In the genomic region with DNA sequence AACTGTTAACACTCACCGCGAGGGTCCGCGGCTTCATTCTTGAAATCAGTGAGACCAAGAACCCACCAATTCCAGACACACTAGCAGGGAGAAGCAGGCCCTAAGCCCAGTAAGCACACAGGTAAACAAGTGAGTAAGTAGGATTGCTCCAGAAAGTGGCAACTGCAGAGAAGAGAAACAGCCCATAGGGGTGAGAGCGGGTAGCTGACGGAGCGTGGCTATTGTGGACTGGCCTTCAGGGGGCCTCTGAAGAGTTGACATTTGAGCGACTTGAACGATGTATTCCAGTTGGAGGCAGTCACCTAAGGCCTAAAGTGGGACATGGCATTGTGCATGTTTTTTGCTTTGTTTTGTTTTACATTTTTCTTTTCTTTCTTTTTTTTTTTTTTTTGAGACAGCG, we compare ENCODE assay signal across 13 cellular contexts.
DNase-seq lines count a peak whose midpoint lies in the region; ATAC-seq, FAIRE-seq and TF ChIP-seq lines count a peak whose summit lies in the region.
"Had no signal": no experiment of that assay in that cellular context is flagged by ENCODE, and none has a peak within 500 bp of the region (broad histone marks: within the 10 kb centered on the region; RNA-seq: fewer than 3 reads in every experiment).

No MANE protein-coding gene starts in this region.

- TF ChIP-seq EP300 in HepG2 (IDR thresholded peaks at IDR 0.05; ENCODE audit: low read depth in 2 of 2, low read length in 2 of 2) (no peak), HepG2 (CRISPR knock-in tag; IDR thresholded peaks at IDR 0.05; ENCODE audit: borderline replicate concordance) (no peak), stomach (IDR thresholded peaks at IDR 0.05) (no peak)

- TF ChIP-seq RAD21 in HepG2 (CRISPR knock-in tag; IDR thresholded peaks at IDR 0.05): no peak

- H4K20me1 ChIP-seq in HepG2 (ENCODE audit: insufficient read depth, low read length): no peaks in the 10 kb centered on the region

- H3K27ac Mint-ChIP-seq in endodermal cell (no peak overlapping the region), nephron progenitor cell (peak overlapping the region; percentile 40)
- H3K27ac Mint-ChIP-seq: CD4-positive, CD25-positive, alpha-beta regulatory T cell; IgD-negative memory B cell had no signal

- H3K27me3 Mint-ChIP-seq in endodermal cell (ENCODE audit: insufficient read depth) (peaks cover 4% of the 10 kb centered on the region), nephron progenitor cell (ENCODE audit: low read depth, poor library complexity) (peaks cover 14% of the 10 kb centered on the region)

- H3K36me3 ChIP-seq in HepG2 (replicated peaks in 1 of 2; ENCODE audit: control insufficient read depth in 1 of 2, insufficient read depth in 2 of 2, low read length in 2 of 2) (no peaks in the 10 kb centered on the region), right lobe of liver (no peaks in the 10 kb centered on the region), endodermal cell (ENCODE audit: control insufficient read depth, insufficient read depth, low read length) (no peaks in the 10 kb centered on the region), stomach (no peaks in the 10 kb centered on the region)
- H3K36me3 ChIP-seq: BLaER1 treated with 17β-estradiol and CSF1 and Interleukin-3, amounts not matched to agents 10 nM and 100 nM had no signal

- BruUV-seq in HepG2 (replicated peaks; lab: Mats Ljungman, UMichigan): no TSS peak

- DNase-seq in HepG2 (ENCODE audit: low spot score): no peak
- DNase-seq in right lobe of liver: no peak
- no peak for DNase-seq in endodermal cell
- no peak for DNase-seq in nephron progenitor cell
- no peak for DNase-seq in stomach
- no peak for DNase-seq in frontal cortex (ENCODE audit: low spot score in 2 of 2)
- DNase-seq in SK-N-DZ (ENCODE audit: low spot score): no peak
- DNase-seq: ACHN; CD4-positive, CD25-positive, alpha-beta regulatory T cell; DMS53; GF-D8 had no signal

- H3K9me3 ChIP-seq in HepG2 (ENCODE audit: low read length): no peaks in the 10 kb centered on the region
- no peaks in the 10 kb centered on the region for H3K9me3 ChIP-seq in right lobe of liver
- no peaks in the 10 kb centered on the region for H3K9me3 ChIP-seq in endodermal cell (ENCODE audit: control insufficient read depth, low read length)
- no peaks in the 10 kb centered on the region for H3K9me3 ChIP-seq in stomach

- peaks cover 12 to 67% of the 10 kb centered on the region in 2 experiments; a peak in 4 of 5 replicates for H3K27me3 ChIP-seq in HepG2 (ENCODE audit: control insufficient read depth in 1 of 2, insufficient read depth in 2 of 2, low read length in 2 of 2)
- no peaks in the 10 kb centered on the region for H3K27me3 ChIP-seq in right lobe of liver
- H3K27me3 ChIP-seq in endodermal cell (ENCODE audit: control insufficient read depth, insufficient read depth, low read length, poor library complexity, severe bottlenecking): no peaks in the 10 kb centered on the region
- peaks cover 0 to 94% (median 27%) of the 10 kb centered on the region in 3 donors for H3K27me3 ChIP-seq in stomach

- in situ Hi-C loops in HepG2 (cut with HindIII; ENCODE audit: extremely low pct_ligation_motif_present, low pct_unique_long_range_greater_than_20kb): no loop called here

- no peak for TF ChIP-seq CTCF in HepG2 (CRISPR knock-in tag; IDR thresholded peaks at IDR 0.05)
- TF ChIP-seq CTCF in right lobe of liver (IDR thresholded peaks at IDR 0.05): no peak
- TF ChIP-seq CTCF in endodermal cell (conservative IDR thresholded peaks at IDR 0.05): peak; percentile 51
- TF ChIP-seq CTCF in nephron progenitor cell (IDR thresholded peaks at IDR 0.05): no peak
- no peak for TF ChIP-seq CTCF in stomach (IDR thresholded peaks at IDR 0.05)

- intact Hi-C loops in HepG2 (cut with micrococcal nuclease; ENCODE audit: unreplicated experiment) (no loop called here), right lobe of liver (cut with DNase I) (no loop called here), stomach (cut with DNase I; ENCODE audit: low total_unique reads) (no loop called here)

- FAIRE-seq in HepG2 (lab: Jason Lieb, UNC) (no peak), frontal cortex (lab: Jason Lieb, UNC) (no peak)

- CTCF ChIA-PET in HepG2 (lab: Yijun Ruan, JAX; ENCODE audit: low intra/inter-chr PET ratio, low total read pairs): no interaction called here

- H3K4me1 ChIP-seq in HepG2 (ENCODE audit: insufficient read depth, low read length) (no peaks in the 10 kb centered on the region), right lobe of liver (no peaks in the 10 kb centered on the region), endodermal cell (ENCODE audit: control insufficient read depth, insufficient read depth, low read length) (peaks cover 7% of the 10 kb centered on the region), stomach (peaks cover 0 to 6% (median 0%) of the 10 kb centered on the region in 4 donors)

- TF ChIP-seq POLR2A in HepG2 (IDR thresholded peaks at IDR 0.05; ENCODE audit: insufficient read depth in 1 of 2, low read depth in 2 of 2, low read length in 2 of 2) (no peak), right lobe of liver (IDR thresholded peaks at IDR 0.05) (no peak), stomach (IDR thresholded peaks at IDR 0.05) (no peak)

- WGBS in HepG2 (ENCODE audit: low lambda C conversion rate): 58% methylated on average over 10 of the region's 10 CpGs
- 81% methylated on average over 9 of the region's 10 CpGs for WGBS in right lobe of liver (ENCODE audit: insufficient coverage, low coverage, low lambda C conversion rate, missing lambda C conversion rate)
- 83 to 88% methylated on average over 7 to 10 of the region's 10 CpGs for WGBS in endodermal cell (ENCODE audit: insufficient coverage in 1 of 2, insufficient read length in 1 of 2), 2 experiments
- 83 to 87% (median 85%) methylated on average over 10 of the region's 10 CpGs for WGBS in stomach, 5 donors

- no peak overlapping the region for H3K9ac ChIP-seq in HepG2 (ENCODE audit: insufficient read depth, low read depth, low read length)
- no peak overlapping the region for H3K9ac ChIP-seq in endodermal cell (ENCODE audit: extremely low read depth, low read length, poor library complexity, severe bottlenecking)
- H3K9ac ChIP-seq: BLaER1 treated with 17β-estradiol and CSF1 and Interleukin-3, amounts not matched to agents 10 nM and 100 nM had no signal

- H3K4me3 Mint-ChIP-seq in endodermal cell (no peak overlapping the region), nephron progenitor cell (peak overlapping the region; percentile 5)
- H3K4me3 Mint-ChIP-seq: CD4-positive, CD25-positive, alpha-beta regulatory T cell; IgD-negative memory B cell had no signal

- no peaks in the 10 kb centered on the region for H3K9me3 Mint-ChIP-seq in endodermal cell
- H3K9me3 Mint-ChIP-seq in nephron progenitor cell: peaks cover 5% of the 10 kb centered on the region

- no peak overlapping the region for H2AFZ ChIP-seq in HepG2 (ENCODE audit: low read length)

- H3K4me3 ChIP-seq in HepG2 (replicated peaks in 1 of 3; ENCODE audit: insufficient read depth in 1 of 3, low read depth in 2 of 3, low read length in 3 of 3): no peak overlapping the region
- H3K4me3 ChIP-seq in right lobe of liver: no peak overlapping the region
- H3K4me3 ChIP-seq in endodermal cell (ENCODE audit: low read length): no peak overlapping the region
- H3K4me3 ChIP-seq in stomach: no peak overlapping the region
- H3K4me3 ChIP-seq: BLaER1 treated with 17β-estradiol and CSF1 and Interleukin-3, amounts not matched to agents 10 nM and 100 nM had no signal

- H3K4me2 ChIP-seq in HepG2 (ENCODE audit: low read depth, low read length): no peak overlapping the region
- H3K4me2 ChIP-seq: BLaER1 treated with 17β-estradiol and CSF1 and Interleukin-3, amounts not matched to agents 10 nM and 100 nM had no signal

- H3K27ac ChIP-seq in HepG2 (ENCODE audit: extremely low read length, insufficient read depth, low read length) (no peak overlapping the region), right lobe of liver (no peak overlapping the region), endodermal cell (ENCODE audit: low read depth, low read length) (no peak overlapping the region), stomach (no peak overlapping the region)
- H3K27ac ChIP-seq: BLaER1 treated with 17β-estradiol and CSF1 and Interleukin-3, amounts not matched to agents 10 nM and 100 nM had no signal

- no peaks in the 10 kb centered on the region for H3K36me3 Mint-ChIP-seq in endodermal cell (ENCODE audit: low read depth)
- H3K36me3 Mint-ChIP-seq in nephron progenitor cell (ENCODE audit: low read depth): no peaks in the 10 kb centered on the region
- H3K36me3 Mint-ChIP-seq: CD4-positive, CD25-positive, alpha-beta regulatory T cell; IgD-negative memory B cell had no signal

- ATAC-seq in HepG2: peak; percentile 55
- no peak for ATAC-seq in right lobe of liver

- POLR2A ChIA-PET in HepG2 (lab: Yijun Ruan, JAX): no interaction called here

- H3K4me1 Mint-ChIP-seq in endodermal cell: peaks cover 39% of the 10 kb centered on the region
- peaks cover 65% of the 10 kb centered on the region for H3K4me1 Mint-ChIP-seq in nephron progenitor cell

- no peaks in the 10 kb centered on the region for H3K79me2 ChIP-seq in HepG2 (ENCODE audit: insufficient read depth, low read length)

TF ChIP-seq in HepG2, 621 proteins besides CTCF, POLR2A, EP300 and RAD21 (continues in another document):
- TF ChIP-seq RXRA (CRISPR knock-in tag; IDR thresholded peaks at IDR 0.05) (no peak), SOX5 (CRISPR knock-in tag; IDR thresholded peaks at IDR 0.05; ENCODE audit: borderline replicate concordance) (no peak), NCOA5 (CRISPR knock-in tag; IDR thresholded peaks at IDR 0.05) (no peak), NFE2L1 (CRISPR knock-in tag; IDR thresholded peaks at IDR 0.05; ENCODE audit: borderline replicate concordance) (no peak), SPEN (CRISPR knock-in tag; IDR thresholded peaks at IDR 0.05; ENCODE audit: low read depth) (no peak), TAF15 (IDR thresholded peaks at IDR 0.05; ENCODE audit: low read depth, low read length, poor library complexity, severe bottlenecking) (no peak), POGZ (CRISPR knock-in tag; IDR thresholded peaks at IDR 0.05) (no peak), HOXA3 (CRISPR knock-in tag; IDR thresholded peaks at IDR 0.05) (no peak), FOXP1 (IDR thresholded peaks at IDR 0.05) (no peak), FOXP1 (CRISPR knock-in tag; IDR thresholded peaks at IDR 0.05) (no peak), MAZ (IDR thresholded peaks at IDR 0.05; ENCODE audit: borderline replicate concordance, low read depth, low read length) (no peak), MAZ (CRISPR knock-in tag; IDR thresholded peaks at IDR 0.05; ENCODE audit: low read depth) (no peak)
- TF ChIP-seq, protein P1, sequence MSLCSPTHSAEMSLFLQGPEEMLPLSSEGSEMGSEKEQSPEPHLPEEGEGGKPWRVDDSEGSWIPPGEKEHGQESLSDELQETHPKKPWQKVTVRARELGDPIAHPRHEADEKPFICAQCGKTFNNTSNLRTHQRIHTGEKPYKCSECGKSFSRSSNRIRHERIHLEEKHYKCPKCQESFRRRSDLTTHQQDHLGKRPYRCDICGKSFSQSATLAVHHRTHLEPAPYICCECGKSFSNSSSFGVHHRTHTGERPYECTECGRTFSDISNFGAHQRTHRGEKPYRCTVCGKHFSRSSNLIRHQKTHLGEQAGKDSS (CRISPR knock-in tag; IDR thresholded peaks at IDR 0.05; ENCODE audit: borderline replicate concordance, low read depth): no peak
